8 cellular contexts compared by ENCODE assay signal in genomic region chr6:30066577-30067459, GRCh38. TPM values are rescaled to one million over a fixed set of nuclear protein-coding genes. Genes with fewer than 3 reads are reported as not detected.
A peak's percentile ranks its signal among the peaks of the same experiment; 100 is the strongest.
DNase-seq lines count a peak whose midpoint lies in the region; ATAC-seq and TF ChIP-seq lines count a peak whose summit lies in the region.

PPP1R11 (plus strand) TSS chr6:30067198; CDS start chr6:30067411, 213 bp downstream.

- DNase-seq in AG20443 (ENCODE audit: low spot score) (peak; percentile 97), NCI-H510A (lab: John Stamatoyannopoulos, UW) (peak; percentile 96), cerebellum (ENCODE audit: low spot score) (peak; percentile 95), islet precursor cell (peak; percentile 99)
- peak; percentile 98 for DNase-seq in activated CD4-positive, alpha-beta T cell treated with anti-CD3 and anti-CD28 coated beads for 1 hour
- DNase-seq in stimulated activated CD4-positive, alpha-beta T cell treated with anti-CD3 and anti-CD28 coated beads, Interleukin-12 subunit alpha, Interleukin-12 subunit beta, amount 100 ng/mL, for 48 hours (ENCODE audit: low read depth in 2 of 3, low spot score in 1 of 3) = peak; percentile 96 to 98 (median 96)

- peak; percentile 96 for ATAC-seq in HG03432 (IDR thresholded peaks at IDR 0.05; ENCODE audit: unreplicated experiment)

- peak; percentile 92 for TF ChIP-seq POLR2A in GM19099 (IDR thresholded peaks at IDR 0.05; ENCODE audit: extremely low read depth, insufficient read length, low read depth)

RNA-seq across cellular contexts. Expression of gene PPP1R11, which starts in this region (rescaled TPM):
- total RNA-seq in cerebellum = 15.2 TPM

Comparison
In these comparisons a context has a peak if more than half of its experiments do, and no peak if none do; other contexts are left out.
1. Peak in every context shown above with its lines: DNase-seq and ATAC-seq.